Comparison of ENCODE assay signal across 8 cellular contexts in genomic region chr17:15341385-15341849, GRCh38. TPM values are rescaled to one million over a fixed set of nuclear protein-coding genes. Genes with fewer than 3 reads are reported as not detected.
DNase-seq lines count a peak whose midpoint lies in the region; ATAC-seq and TF ChIP-seq lines count a peak whose summit lies in the region.

Gene TEKT3 (minus strand): TSS chr17:15341597. CDS start chr17:15331585, 10,012 bp downstream.

- no peak for TF ChIP-seq CTCF in epithelial cell of proximal tubule (conservative IDR thresholded peaks at IDR 0.05; ENCODE audit: low read depth, low read length)

- H3K4me3 Mint-ChIP-seq in memory B cell = peak within 1 kb of the TSS; percentile 14

- peaks cover 23% of the 10 kb centered on the region for H3K27me3 Mint-ChIP-seq in memory B cell

- H3K4me1 Mint-ChIP-seq in memory B cell = no peaks in the 10 kb centered on the region

- peak within 1 kb of the TSS; percentile 63 for H3K4me3 ChIP-seq in epithelial cell of proximal tubule (ENCODE audit: low read depth, low read length)

- no peaks in the 10 kb centered on the region for H3K9me3 Mint-ChIP-seq in memory B cell

- no peaks in the 10 kb centered on the region for H3K36me3 Mint-ChIP-seq in memory B cell

- ATAC-seq in memory B cell (ENCODE audit: low read depth) = no peak
- ATAC-seq in stimulated activated naive CD8-positive, alpha-beta T cell treated with anti-CD3 and anti-CD28 coated beads, Interleukin-15, Interleukin-2, amounts not matched to agents 100 U/mL and 50 U/mL, for 24 hours = peak; percentile 46
- no peak for ATAC-seq in GM21529 (IDR thresholded peaks at IDR 0.05; ENCODE audit: unreplicated experiment)

- no peak within 1 kb of the TSS for H3K27ac Mint-ChIP-seq in memory B cell

- DNase-seq in activated CD8-positive, alpha-beta memory T cell treated with anti-CD3 and anti-CD28 coated beads for 24 hours = peak; percentile 59
- no peak for DNase-seq in activated CD8-positive, alpha-beta memory T cell treated with anti-CD3 and anti-CD28 coated beads, Interleukin-2, amount 50 U/mL, for 4 hours
- DNase-seq in SK-N-DZ (ENCODE audit: low spot score) (peak; percentile 61), epithelial cell of proximal tubule (ENCODE audit: low read depth) (no peak), memory B cell (ENCODE audit: low spot score in 2 of 2) (no peak), NCI-H146 treated with DMSO at 0.1 percent for 48 hours (lab: John Stamatoyannopoulos, UW; ENCODE audit: unreplicated experiment) (no peak)
- DNase-seq in stimulated activated naive CD8-positive, alpha-beta T cell treated with anti-CD3 and anti-CD28 coated beads, Interleukin-15, Interleukin-2, amounts not matched to agents 100 U/mL and 50 U/mL, for 24 hours = peak; percentile 9

RNA-seq across cellular contexts. Expression of gene TEKT3, which starts in this region (rescaled TPM):
- not detected in 2 replicates for polyA plus RNA-seq in SK-N-DZ (2014; cell fraction: cytosol; rRNA removed)
- polyA plus RNA-seq in SK-N-DZ (2014; cell fraction: nucleus; rRNA removed) = 0.78 TPM in 1 of 2 replicates, not detected in the other
- not detected in 2 replicates for total RNA-seq in epithelial cell of proximal tubule

Comparison
In these comparisons a context has a peak if more than half of its experiments do, and no peak if none do; other contexts are left out.
1. DNase-seq: peak in activated CD8-positive, alpha-beta memory T cell treated with anti-CD3 and anti-CD28 coated beads for 24 hours (single experiment), SK-N-DZ (single experiment) and stimulated activated naive CD8-positive, alpha-beta T cell treated with anti-CD3 and anti-CD28 coated beads, Interleukin-15, Interleukin-2, amounts not matched to agents 100 U/mL and 50 U/mL, for 24 hours (single experiment); none in activated CD8-positive, alpha-beta memory T cell treated with anti-CD3 and anti-CD28 coated beads, Interleukin-2, amount 50 U/mL, for 4 hours (single experiment), epithelial cell of proximal tubule (single experiment), memory B cell (0 of 2) and NCI-H146 treated with DMSO at 0.1 percent for 48 hours (single experiment).